Comparison of ENCODE assay signal across 8 cellular contexts in the genomic region with DNA sequence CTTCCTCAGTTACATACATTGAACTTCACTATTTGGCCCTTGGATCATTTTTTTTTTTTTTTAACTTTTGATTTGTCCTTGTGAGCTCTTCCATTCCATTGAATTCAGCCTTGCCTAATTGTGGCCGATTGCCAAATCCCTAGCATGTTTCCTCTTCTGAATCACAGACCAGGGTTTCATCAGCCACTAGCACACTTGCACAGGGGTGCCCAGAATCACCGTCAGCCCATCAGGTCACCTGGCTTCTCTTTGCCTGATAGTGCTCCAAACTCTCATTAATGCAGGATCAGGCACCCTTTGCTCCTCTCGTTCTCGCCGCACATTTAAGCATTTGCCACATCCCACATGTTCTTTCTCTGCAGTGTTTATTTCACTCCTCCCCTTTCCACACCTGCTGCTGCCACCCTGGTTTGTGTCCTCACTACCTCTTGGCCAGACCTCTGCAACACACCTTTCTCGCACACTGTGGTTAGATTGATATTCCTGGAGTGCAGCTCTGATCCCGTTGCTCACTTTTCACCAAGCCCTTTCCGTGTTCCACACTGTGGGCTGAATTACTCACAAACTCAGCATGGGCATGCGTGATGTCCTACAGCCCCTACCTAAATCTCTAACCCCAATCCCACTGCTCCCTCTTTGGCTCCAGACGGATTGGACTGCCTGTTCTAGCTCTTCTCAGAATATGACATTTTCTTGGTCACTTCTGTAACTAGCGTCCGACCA. TPM values are rescaled to one million over a fixed set of nuclear protein-coding genes. Genes with fewer than 3 reads are reported as not detected.
DNase-seq lines count a peak whose midpoint lies in the region; TF ChIP-seq lines count a peak whose summit lies in the region.

No MANE protein-coding gene starts in this region.

- peaks cover 34% of the 10 kb centered on the region for H3K4me1 Mint-ChIP-seq in endodermal cell
- H3K4me1 Mint-ChIP-seq in nephron progenitor cell: peaks cover 74% of the 10 kb centered on the region

- H3K27me3 ChIP-seq in AG04450 (ENCODE audit: control insufficient read depth, insufficient read depth, low read length): no peaks in the 10 kb centered on the region
- no peaks in the 10 kb centered on the region for H3K27me3 ChIP-seq in Loucy (ENCODE audit: insufficient read depth, low read length, poor library complexity, severe bottlenecking)
- no peaks in the 10 kb centered on the region for H3K27me3 ChIP-seq in muscle layer of duodenum (ENCODE audit: low read depth, low read length)
- no peaks in the 10 kb centered on the region for H3K27me3 ChIP-seq in endodermal cell (ENCODE audit: control insufficient read depth, insufficient read depth, low read length, poor library complexity, severe bottlenecking)

- peaks cover 10% of the 10 kb centered on the region for H3K9me3 Mint-ChIP-seq in endodermal cell
- H3K9me3 Mint-ChIP-seq in nephron progenitor cell: peaks cover 8% of the 10 kb centered on the region

- H3K27ac ChIP-seq in AG04450 (ENCODE audit: low read depth, low read length) (no peak overlapping the region), muscle layer of duodenum (ENCODE audit: low read length) (peak overlapping the region; percentile 32), endodermal cell (ENCODE audit: low read depth, low read length) (no peak overlapping the region)

- H2AFZ ChIP-seq in Loucy (ENCODE audit: low read length): no peak overlapping the region

- peak overlapping the region; percentile 98 for H3K4me2 ChIP-seq in Loucy (ENCODE audit: low read depth, low read length, poor library complexity, severe bottlenecking)

- no peaks in the 10 kb centered on the region for H3K27me3 Mint-ChIP-seq in endodermal cell (ENCODE audit: insufficient read depth)
- no peaks in the 10 kb centered on the region for H3K27me3 Mint-ChIP-seq in nephron progenitor cell (ENCODE audit: low read depth, poor library complexity)

- WGBS in endodermal cell (ENCODE audit: insufficient coverage in 1 of 2, insufficient read length in 1 of 2), 2 experiments: 94 to 95% methylated on average over 11 to 12 of the region's 12 CpGs

- H3K9me3 ChIP-seq in AG04450 (ENCODE audit: control insufficient read depth, insufficient read depth, low read length): no peaks in the 10 kb centered on the region
- no peaks in the 10 kb centered on the region for H3K9me3 ChIP-seq in Loucy (ENCODE audit: insufficient read depth, low read depth, low read length)
- no peaks in the 10 kb centered on the region for H3K9me3 ChIP-seq in muscle layer of duodenum (ENCODE audit: control insufficient read depth in 1 of 2, low read length in 2 of 2)
- H3K9me3 ChIP-seq in endodermal cell (ENCODE audit: control insufficient read depth, low read length): peaks cover 13% of the 10 kb centered on the region

- H3K36me3 Mint-ChIP-seq in endodermal cell (ENCODE audit: low read depth) (peaks cover 23% of the 10 kb centered on the region), nephron progenitor cell (ENCODE audit: low read depth) (peaks cover 76% of the 10 kb centered on the region)

- TF ChIP-seq CTCF in AG04450 (IDR thresholded peaks at IDR 0.05; ENCODE audit: low read depth, low read length) (no peak), Loucy (conservative IDR thresholded peaks at IDR 0.05; ENCODE audit: low read length) (no peak), endodermal cell (conservative IDR thresholded peaks at IDR 0.05) (no peak), nephron progenitor cell (IDR thresholded peaks at IDR 0.05) (no peak)

- DNase-seq in AG04450 (ENCODE audit: low read depth, low spot score): peak; percentile 51
- DNase-seq in dermis blood vessel endothelial cell: peak; percentile 82
- no peak for DNase-seq in endodermal cell
- DNase-seq in nephron progenitor cell: no peak
- DNase-seq in cortex of kidney (lab: John Stamatoyannopoulos, UW): no peak
- DNase-seq in KG1 (lab: John Stamatoyannopoulos, UW): no peak

- no peaks in the 10 kb centered on the region for H3K9me2 ChIP-seq in Loucy (replicated peaks; ENCODE audit: low read depth, low read length)

- H3K4me3 ChIP-seq in AG04450 (ENCODE audit: low read depth, low read length) (no peak overlapping the region), Loucy (ENCODE audit: low read length, poor library complexity, severe bottlenecking) (peak overlapping the region; percentile 81), muscle layer of duodenum (ENCODE audit: low read depth in 1 of 2, low read length in 2 of 2) (peak overlapping the region in 1 of 2 donors; percentile 35), endodermal cell (ENCODE audit: low read length) (no peak overlapping the region)

- peak overlapping the region; percentile 41 for H3K9ac ChIP-seq in Loucy (ENCODE audit: low read depth, low read length, poor library complexity, severe bottlenecking)
- H3K9ac ChIP-seq in endodermal cell (ENCODE audit: extremely low read depth, low read length, poor library complexity, severe bottlenecking): no peak overlapping the region

- no peak overlapping the region for H3K27ac Mint-ChIP-seq in endodermal cell
- H3K27ac Mint-ChIP-seq in nephron progenitor cell: no peak overlapping the region

- peaks cover 48% of the 10 kb centered on the region for H3K36me3 ChIP-seq in Loucy (ENCODE audit: insufficient read depth, low read length)
- H3K36me3 ChIP-seq in muscle layer of duodenum (ENCODE audit: control insufficient read depth in 1 of 2, insufficient read depth in 2 of 2, low read length in 2 of 2): peaks cover 14 to 17% of the 10 kb centered on the region in 2 donors
- H3K36me3 ChIP-seq in endodermal cell (ENCODE audit: control insufficient read depth, insufficient read depth, low read length): peaks cover 27% of the 10 kb centered on the region

- H3F3A ChIP-seq in Loucy (ENCODE audit: low read depth): peaks cover 10% of the 10 kb centered on the region

- peaks cover 94% of the 10 kb centered on the region for H3K4me1 ChIP-seq in Loucy (ENCODE audit: insufficient read depth, low read length, poor library complexity, severe bottlenecking)
- H3K4me1 ChIP-seq in muscle layer of duodenum (ENCODE audit: control insufficient read depth in 1 of 2, insufficient read depth in 2 of 2, low read length in 2 of 2): peaks cover 27 to 62% of the 10 kb centered on the region in 2 donors
- no peaks in the 10 kb centered on the region for H3K4me1 ChIP-seq in endodermal cell (ENCODE audit: control insufficient read depth, insufficient read depth, low read length)

- peaks cover 100% of the 10 kb centered on the region for H3K79me2 ChIP-seq in Loucy (ENCODE audit: insufficient read depth, low read length)

- H4K20me1 ChIP-seq in Loucy (ENCODE audit: insufficient read depth, low read length, poor library complexity, severe bottlenecking): peaks cover 99% of the 10 kb centered on the region

- CTCF ChIA-PET in AG04450 (lab: Charles Lee): interaction anchor here (0.5 to 3.9 kb wide), 3 partner anchors 9 to 1159 kb away, joined by 3 to 15 read pairs (median 3); a partner anchor contains a TSS

- H3K4me3 Mint-ChIP-seq in endodermal cell: no peak overlapping the region
- H3K4me3 Mint-ChIP-seq in nephron progenitor cell: no peak overlapping the region

- POLR2A ChIA-PET in AG04450 (lab: Yijun Ruan, JAX): interaction anchor here (2.1 kb wide), 1 partner anchor 10 kb away, joined by 11 read pairs; a partner anchor contains a TSS

RNA-seq across cellular contexts. Expression of a gene that starts 9.8 kb away (rescaled TPM):
- polyA plus RNA-seq in AG04450 (2011; rRNA removed): 7.6 and 8.1 TPM in 2 replicates
- 13.3 and 16.2 TPM in 2 replicates for polyA minus RNA-seq in AG04450 (2011; rRNA and poly(A)+ RNA removed)
- total RNA-seq in dermis blood vessel endothelial cell (18.4 and 19.5 TPM in 2 replicates), endodermal cell (10 to 100 TPM; 29.8 to 30.2 TPM)
- polyA plus RNA-seq in endodermal cell (2013, experiment 1 of 2): 29.8 TPM
- polyA plus RNA-seq in endodermal cell (2013, experiment 2 of 2): 31.2 TPM

Comparison
In these comparisons a context has a peak if more than half of its experiments do, and no peak if none do; other contexts are left out.
1. DNase-seq: peak in AG04450 (single experiment) and dermis blood vessel endothelial cell (single experiment); none in endodermal cell (single experiment), nephron progenitor cell (single experiment), cortex of kidney (single experiment) and KG1 (single experiment).